11 cellular contexts compared by ENCODE assay signal in the genomic region with DNA sequence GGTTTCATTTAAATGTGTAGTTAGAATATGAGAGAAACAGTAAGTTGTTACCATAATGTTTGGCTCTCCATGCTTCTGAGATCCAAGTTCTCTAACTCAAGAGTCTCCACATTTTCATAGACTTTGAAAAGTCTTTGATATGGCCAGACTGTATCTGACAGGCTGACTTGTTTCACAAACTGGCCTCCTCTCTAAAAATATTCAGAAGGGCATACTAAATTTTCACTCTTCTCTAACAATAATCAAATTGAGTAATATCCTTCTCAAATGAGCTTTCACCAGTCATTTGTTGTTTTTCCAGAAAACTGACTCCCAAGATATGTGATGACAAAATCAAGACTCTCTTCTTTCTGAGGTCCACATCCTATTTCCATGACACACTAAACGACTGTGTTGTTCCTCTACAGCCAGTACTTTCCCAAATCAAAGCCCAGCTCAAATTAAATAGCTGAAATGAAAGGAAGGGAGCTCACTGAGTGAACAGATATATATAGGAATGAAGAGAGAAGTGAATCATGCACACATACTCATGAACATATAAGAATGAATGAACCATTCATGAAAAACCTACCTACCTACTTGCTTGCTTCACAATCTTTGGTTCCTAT. TPM values are rescaled to one million over a fixed set of nuclear protein-coding genes. Genes with fewer than 3 reads are reported as not detected.
DNase-seq lines count a peak whose midpoint lies in the region; ATAC-seq, FAIRE-seq and TF ChIP-seq lines count a peak whose summit lies in the region.
"Had no signal": no experiment of that assay in that cellular context is flagged by ENCODE, and none has a peak within 500 bp of the region (broad histone marks: within the 10 kb centered on the region; RNA-seq: fewer than 3 reads in every experiment).

No MANE protein-coding gene starts in this region.

- peak overlapping the region; percentile 97 for H3K27ac Mint-ChIP-seq in activated naive CD8-positive, alpha-beta T cell treated with anti-CD3 and anti-CD28 coated beads for 36 hours

- no peaks in the 10 kb centered on the region for H3K9me3 ChIP-seq in BLaER1 treated with 17β-estradiol and CSF1 and Interleukin-3, amounts not matched to agents 10 nM and 100 nM (replicated peaks in 1 of 11)
- H3K9me3 ChIP-seq in gastroesophageal sphincter: no peaks in the 10 kb centered on the region
- H3K9me3 ChIP-seq: heart left ventricle, pancreas had no signal

- H4K20me1 ChIP-seq in BLaER1 treated with 17β-estradiol and CSF1 and Interleukin-3, amounts not matched to agents 10 nM and 100 nM: peaks cover 0 to 27% (median 0%) of the 10 kb centered on the region in 11 experiments; a peak in 6 of 22 replicates

- H3K4me3 Mint-ChIP-seq in activated naive CD8-positive, alpha-beta T cell treated with anti-CD3 and anti-CD28 coated beads for 36 hours: peak overlapping the region; percentile 92

- intact Hi-C loops in posterior vena cava (cut with DNase I): no loop called here

- H3K9ac ChIP-seq in BLaER1 treated with 17β-estradiol and CSF1 and Interleukin-3, amounts not matched to agents 10 nM and 100 nM: peak overlapping the region in 3 of 11 experiments; percentile 21 to 43 (median 32); a peak in 2 of 22 replicates

- peak overlapping the region; percentile 44 to 99 (median 93); a peak in 20 of 22 replicates for H3K4me2 ChIP-seq in BLaER1 treated with 17β-estradiol and CSF1 and Interleukin-3, amounts not matched to agents 10 nM and 100 nM

- H3K36me3 ChIP-seq in BLaER1 treated with 17β-estradiol and CSF1 and Interleukin-3, amounts not matched to agents 10 nM and 100 nM: no peaks in the 10 kb centered on the region; a peak in 1 of 22 replicates
- no peaks in the 10 kb centered on the region for H3K36me3 ChIP-seq in gastroesophageal sphincter
- H3K36me3 ChIP-seq: heart left ventricle, pancreas had no signal

- H3K27ac ChIP-seq in BLaER1 treated with 17β-estradiol and CSF1 and Interleukin-3, amounts not matched to agents 10 nM and 100 nM: peak overlapping the region in 8 of 11 experiments; percentile 4 to 96 (median 34); a peak in 11 of 22 replicates
- H3K27ac ChIP-seq in gastroesophageal sphincter: no peak overlapping the region
- H3K27ac ChIP-seq: heart left ventricle, pancreas had no signal

- TF ChIP-seq EP300 in gastroesophageal sphincter (IDR thresholded peaks at IDR 0.05): no peak

- TF ChIP-seq POLR2A in GM12891 (IDR thresholded peaks at IDR 0.05; ENCODE audit: low read depth, low read length): no peak
- TF ChIP-seq POLR2A in gastroesophageal sphincter (IDR thresholded peaks at IDR 0.05): no peak

- peak; percentile 83 for FAIRE-seq in GM12891 (lab: Jason Lieb, UNC)
- FAIRE-seq: D721Med, K562 had no signal

- H3K36me3 Mint-ChIP-seq in activated naive CD8-positive, alpha-beta T cell treated with anti-CD3 and anti-CD28 coated beads for 36 hours: peaks cover 36% of the 10 kb centered on the region

- DNase-seq in GM12891 (ENCODE audit: insufficient read length, low spot score) (no peak), iris pigment epithelial cell (ENCODE audit: low read depth) (peak; percentile 52), posterior vena cava (ENCODE audit: low spot score) (no peak), occipital lobe (lab: John Stamatoyannopoulos, UW) (no peak)
- no peak for DNase-seq in activated naive CD8-positive, alpha-beta T cell treated with anti-CD3 and anti-CD28 coated beads for 36 hours
- DNase-seq: heart left ventricle, pancreas had no signal

- no peak overlapping the region for H3K4me3 ChIP-seq in BLaER1 treated with 17β-estradiol and CSF1 and Interleukin-3, amounts not matched to agents 10 nM and 100 nM
- H3K4me3 ChIP-seq in gastroesophageal sphincter: no peak overlapping the region
- H3K4me3 ChIP-seq: heart left ventricle, K562, pancreas had no signal

- no peaks in the 10 kb centered on the region for H3K27me3 ChIP-seq in BLaER1 treated with 17β-estradiol and CSF1 and Interleukin-3, amounts not matched to agents 10 nM and 100 nM
- H3K27me3 ChIP-seq in gastroesophageal sphincter: no peaks in the 10 kb centered on the region
- H3K27me3 ChIP-seq: heart left ventricle, pancreas had no signal

- TF ChIP-seq CTCF in gastroesophageal sphincter (IDR thresholded peaks at IDR 0.05): no peak

- peaks cover 74% of the 10 kb centered on the region for H3K4me1 Mint-ChIP-seq in activated naive CD8-positive, alpha-beta T cell treated with anti-CD3 and anti-CD28 coated beads for 36 hours

- H3K4me1 ChIP-seq in BLaER1 treated with 17β-estradiol and CSF1 and Interleukin-3, amounts not matched to agents 10 nM and 100 nM: peaks cover 54 to 92% (median 73%) of the 10 kb centered on the region in 10 experiments
- H3K4me1 ChIP-seq in gastroesophageal sphincter: peaks cover 0 to 53% (median 0%) of the 10 kb centered on the region in 3 donors

- H3K9me3 Mint-ChIP-seq in activated naive CD8-positive, alpha-beta T cell treated with anti-CD3 and anti-CD28 coated beads for 36 hours: no peaks in the 10 kb centered on the region

- no peak for ATAC-seq in gastroesophageal sphincter
- ATAC-seq: heart left ventricle, K562, pancreas had no signal

- WGBS in gastroesophageal sphincter (ENCODE audit: low coverage in 1 of 2), 2 donors: 91% methylated on average over 1 of the region's 1 CpG; no CpG with 5 or more reads in 1 of the 2 donors

- H3K27me3 Mint-ChIP-seq in activated naive CD8-positive, alpha-beta T cell treated with anti-CD3 and anti-CD28 coated beads for 36 hours: no peaks in the 10 kb centered on the region

TF ChIP-seq in GM12891, 5 proteins besides CTCF, POLR2A, EP300 and RAD21:
- no peak for TF ChIP-seq SPI1 (IDR thresholded peaks at IDR 0.05; ENCODE audit: low read depth, low read length)
TF ChIP-seq in GM12891: peak in this region for 0.

RNA-seq across cellular contexts. Expression of a gene that starts 15.1 kb away (rescaled TPM):
- 3.5 TPM for polyA plus RNA-seq in GM12891 (2012; ENCODE audit: low read depth, missing spikeins)
- total RNA-seq in activated naive CD8-positive, alpha-beta T cell treated with anti-CD3 and anti-CD28 coated beads for 36 hours: 10 to 100 TPM; 27.1 to 28.8 TPM
- total RNA-seq in posterior vena cava (10 to 100 TPM; 28.4 to 30.8 TPM), gastroesophageal sphincter (10 to 100 TPM; 17.1 to 28.1 (median 24.9) TPM), occipital lobe (114 TPM)

Comparison
In these comparisons a context has a peak if more than half of its experiments do, and no peak if none do; other contexts are left out.
1. H3K27ac ChIP-seq: peak in BLaER1 treated with 17β-estradiol and CSF1 and Interleukin-3, amounts not matched to agents 10 nM and 100 nM (8 of 11); none in gastroesophageal sphincter (0 of 4).